Comparison of ENCODE assay signal across 7 cellular contexts in the genomic region with DNA sequence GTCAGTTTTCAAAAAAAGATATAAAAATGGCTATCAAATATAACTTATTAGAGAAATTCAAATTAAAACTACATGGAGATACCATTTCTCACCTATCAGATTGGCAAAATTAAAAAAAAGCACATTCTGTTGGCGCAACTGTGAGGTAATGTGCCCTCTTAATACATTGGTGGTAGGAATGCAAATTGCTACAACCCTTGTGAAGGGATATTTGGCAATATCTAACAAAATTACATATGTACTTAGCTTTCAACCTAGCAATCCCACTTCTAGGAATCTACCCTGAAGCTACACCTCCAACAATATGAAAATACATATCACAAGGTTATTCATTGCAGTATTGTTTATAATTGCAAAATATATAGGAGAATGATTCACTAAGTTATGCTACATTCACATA.
DNase-seq lines count a peak whose midpoint lies in the region; ATAC-seq and TF ChIP-seq lines count a peak whose summit lies in the region.
"Not testable (repeated sequence)": the region's sequence is repeated elsewhere in the genome, so short reads cannot be mapped to it uniquely, and the experiment has no call there.

No MANE protein-coding gene starts in this region.

- not testable (repeated sequence) for H3K4me2 ChIP-seq in hepatocyte

- not testable (repeated sequence) for H3K9me3 ChIP-seq in hepatocyte (ENCODE audit: low read depth); right lobe of liver

- CTCF ChIA-PET in MCF 10A (lab: Yijun Ruan, JAX), result not testable (repeated sequence)

- peak overlapping the region; percentile 96 for H3K27ac Mint-ChIP-seq in MCF 10A (ENCODE audit: low read depth, unreplicated experiment)
- not testable (repeated sequence) for H3K27ac Mint-ChIP-seq in chondrocyte (ENCODE audit: unreplicated experiment)

- DNase-seq in HCEC 1CT (peak; percentile 44), MCF 10A (ENCODE audit: unreplicated experiment) (peak; percentile 89), fibroblast of mammary gland (ENCODE audit: low read depth) (peak; percentile 21)
- DNase-seq in chondrocyte (ENCODE audit: low spot score); hepatocyte (ENCODE audit: low spot score); right lobe of liver: not testable (repeated sequence)

- H3K4me1 ChIP-seq in ACC112 (ENCODE audit: control insufficient read depth, insufficient read depth, low read length, unreplicated experiment); hepatocyte (ENCODE audit: insufficient read depth); right lobe of liver: not testable (repeated sequence)

- not testable (repeated sequence) for BruUV-seq in MCF 10A (replicated peaks; lab: Mats Ljungman, UMichigan)

- H3K4me1 Mint-ChIP-seq in MCF 10A (ENCODE audit: insufficient read depth, unreplicated experiment) (peaks cover 15% of the 10 kb centered on the region), chondrocyte (ENCODE audit: low read depth) (peaks cover 21% of the 10 kb centered on the region)

- 94% methylated on average over 1 of the region's 1 CpG for WGBS in hepatocyte (ENCODE audit: low lambda C conversion rate, missing lambda C conversion rate)
- WGBS in right lobe of liver (ENCODE audit: insufficient coverage, low coverage, low lambda C conversion rate, missing lambda C conversion rate), result 56% methylated on average over 1 of the region's 1 CpG

- H3K27me3 ChIP-seq in ACC112 (ENCODE audit: insufficient read depth, low read length); hepatocyte; right lobe of liver: not testable (repeated sequence)

- H3K27me3 Mint-ChIP-seq in MCF 10A (ENCODE audit: insufficient read depth, unreplicated experiment); chondrocyte (ENCODE audit: low read depth): not testable (repeated sequence)

- peak in 3 of 4 donors; percentile 28 to 53 (median 48) for ATAC-seq in right lobe of liver

- H3K9me2 ChIP-seq in hepatocyte (replicated peaks; ENCODE audit: insufficient read depth), result not testable (repeated sequence)

- intact Hi-C loops in MCF 10A (cut with micrococcal nuclease); right lobe of liver (cut with DNase I): not testable (repeated sequence)

- H3K36me3 Mint-ChIP-seq in MCF 10A (ENCODE audit: insufficient read depth, unreplicated experiment), result peaks cover 44% of the 10 kb centered on the region
- not testable (repeated sequence) for H3K36me3 Mint-ChIP-seq in chondrocyte (ENCODE audit: low read depth)

- not testable (repeated sequence) for H2AFZ ChIP-seq in ACC112 (ENCODE audit: low read length, unreplicated experiment); hepatocyte

- not testable (repeated sequence) for H3K9me3 Mint-ChIP-seq in MCF 10A (ENCODE audit: unreplicated experiment); chondrocyte (ENCODE audit: low read depth)

- H3K4me3 ChIP-seq in ACC112 (ENCODE audit: low read depth, low read length); fibroblast of mammary gland (ENCODE audit: control insufficient read depth, low read depth, low read length); hepatocyte; right lobe of liver: not testable (repeated sequence)

- TF ChIP-seq POLR2A in right lobe of liver (IDR thresholded peaks at IDR 0.05), result not testable (repeated sequence)

- POLR2A ChIA-PET in MCF 10A (lab: Yijun Ruan, JAX), result interaction anchor here (1.5 to 1.6 kb wide), 2 partner anchors 67 to 69 kb away, joined by 7 to 8 read pairs; partner anchors contain the start of gene SHLD2

- TF ChIP-seq CTCF in MCF 10A (IDR thresholded peaks at IDR 0.05; ENCODE audit: unreplicated experiment) (peak; percentile 9), chondrocyte (IDR thresholded peaks at IDR 0.05) (peak; percentile 22), right lobe of liver (IDR thresholded peaks at IDR 0.05) (peak in 2 of 4 donors; percentile 6 to 22)
- not testable (repeated sequence) for TF ChIP-seq CTCF in fibroblast of mammary gland (conservative IDR thresholded peaks at IDR 0.05; ENCODE audit: control insufficient read depth, insufficient read depth, low read depth, low read length); hepatocyte (IDR thresholded peaks at IDR 0.05; ENCODE audit: poor library complexity)

- peak overlapping the region; percentile 34 for H3K4me3 Mint-ChIP-seq in MCF 10A (ENCODE audit: unreplicated experiment)
- not testable (repeated sequence) for H3K4me3 Mint-ChIP-seq in chondrocyte (ENCODE audit: unreplicated experiment)

- not testable (repeated sequence) for H3K36me3 ChIP-seq in ACC112 (ENCODE audit: insufficient read depth, low read length); hepatocyte (replicated peaks; ENCODE audit: insufficient read depth, low read depth); right lobe of liver

- H3K27ac ChIP-seq in ACC112 (ENCODE audit: low read depth, low read length), result peak overlapping the region; percentile 41; the same call in 1 of the 2 replicates
- H3K27ac ChIP-seq in hepatocyte, result peak overlapping the region; percentile 82
- not testable (repeated sequence) for H3K27ac ChIP-seq in right lobe of liver

- H3K79me2 ChIP-seq in ACC112 (ENCODE audit: control insufficient read depth, insufficient read depth, low read length, unreplicated experiment); hepatocyte: not testable (repeated sequence)

- not testable (repeated sequence) for H4K20me1 ChIP-seq in hepatocyte (ENCODE audit: insufficient read depth, poor library complexity, severe bottlenecking)
